21 cellular contexts compared by ENCODE assay signal in the genomic region with DNA sequence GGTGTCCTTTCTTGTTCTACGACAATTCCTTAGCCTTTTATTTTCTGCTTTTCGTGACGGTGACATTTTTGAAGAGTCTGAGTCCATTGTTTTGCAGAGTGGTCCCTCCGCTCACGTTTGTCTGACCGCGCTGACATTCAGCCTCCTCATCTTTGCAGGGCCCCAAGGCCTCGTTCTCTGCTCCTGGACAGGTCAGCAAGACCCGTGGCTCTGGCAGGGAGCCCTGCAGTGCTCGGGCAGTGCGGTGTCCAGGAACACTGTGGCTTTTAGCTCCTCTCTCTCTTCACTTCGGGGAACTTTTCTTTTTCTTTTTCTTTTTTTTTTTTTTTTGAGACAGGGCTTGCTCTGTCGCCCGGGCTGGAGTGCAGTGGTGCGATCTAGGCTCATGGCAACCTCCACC.
DNase-seq lines count a peak whose midpoint lies in the region; ATAC-seq, FAIRE-seq and TF ChIP-seq lines count a peak whose summit lies in the region.
"Had no signal": no experiment of that assay in that cellular context is flagged by ENCODE, and none has a peak within 500 bp of the region (broad histone marks: within the 10 kb centered on the region; RNA-seq: fewer than 3 reads in every experiment).

No MANE protein-coding gene starts in this region.

- peaks cover 2% of the 10 kb centered on the region for H3K9me1 ChIP-seq in K562 (ENCODE audit: control insufficient read depth, insufficient read depth, low read length)

- no peaks in the 10 kb centered on the region for H3K27me3 ChIP-seq in CD4-positive, alpha-beta memory T cell (ENCODE audit: insufficient read depth, low read length)
- H3K27me3 ChIP-seq in K562 (ENCODE audit: control insufficient read depth in 2 of 2, insufficient read depth in 2 of 2, low read length in 2 of 2) (peaks cover 29 to 68% of the 10 kb centered on the region in 2 experiments), neural progenitor cell (peaks cover 19% of the 10 kb centered on the region)

- H3K27ac Mint-ChIP-seq in CD4-positive, alpha-beta memory T cell = peak overlapping the region in 6 of 7 donors; percentile 19 to 61 (median 48)
- H3K27ac Mint-ChIP-seq in neural progenitor cell = peak overlapping the region; percentile 58

- H3K4me2 ChIP-seq in K562 (ENCODE audit: insufficient read depth, low read length) (no peak overlapping the region), neural progenitor cell (no peak overlapping the region)
- H3K4me2 ChIP-seq: A549 had no signal

- no TSS peak for BruUV-seq in K562 (replicated peaks; lab: Mats Ljungman, UMichigan)

- no peaks in the 10 kb centered on the region for H3K27me3 Mint-ChIP-seq in CD4-positive, alpha-beta memory T cell
- H3K27me3 Mint-ChIP-seq in neural progenitor cell (ENCODE audit: insufficient read depth, low read depth) = peaks cover 3% of the 10 kb centered on the region

- H3K36me3 Mint-ChIP-seq in CD4-positive, alpha-beta memory T cell = peaks cover 0 to 5% of the 10 kb centered on the region in 2 donors
- H3K36me3 Mint-ChIP-seq in neural progenitor cell = peaks cover 19% of the 10 kb centered on the region

- 0 out of 2 replicates have a peak, but pooled peaks cover 3% of the 10 kb centered on the region for H4K20me1 ChIP-seq in K562 (replicated peaks; ENCODE audit: control insufficient read depth, insufficient read depth, low read length)
- H4K20me1 ChIP-seq in neural progenitor cell (ENCODE audit: low read depth) = no peaks in the 10 kb centered on the region

- H3K79me2 ChIP-seq in K562 (ENCODE audit: control insufficient read depth, insufficient read depth, low read length) (no peaks in the 10 kb centered on the region), neural progenitor cell (ENCODE audit: low read depth) (no peaks in the 10 kb centered on the region)

- intact Hi-C loops in CD4-positive, alpha-beta memory T cell (cut with micrococcal nuclease) = no loop called here
- intact Hi-C loops in K562 (cut with micrococcal nuclease) = loop anchor here (5.0 kb wide), 1 partner anchor 1682 kb away; no protein-coding TSS in a partner anchor

- H3K9me3 ChIP-seq in CD4-positive, alpha-beta memory T cell (ENCODE audit: control insufficient read depth in 1 of 2, low read length in 2 of 2) = no peaks in the 10 kb centered on the region
- peaks cover 7% of the 10 kb centered on the region; the same call in 1 of the 2 replicates for H3K9me3 ChIP-seq in K562 (replicated peaks; ENCODE audit: control insufficient read depth, insufficient read depth, low read depth, low read length)
- H3K9me3 ChIP-seq in neural progenitor cell (ENCODE audit: low read depth) = no peaks in the 10 kb centered on the region

- H2AFZ ChIP-seq in K562 (ENCODE audit: low read depth, low read length) = no peak overlapping the region
- no peak overlapping the region for H2AFZ ChIP-seq in neural progenitor cell (replicated peaks)

- no peak overlapping the region for H3K9ac ChIP-seq in K562 (ENCODE audit: insufficient read depth in 1 of 2, low read depth in 2 of 2, low read length in 2 of 2)
- no peak overlapping the region for H3K9ac ChIP-seq in neural progenitor cell

- H3K4me1 ChIP-seq in CD4-positive, alpha-beta memory T cell (ENCODE audit: insufficient read depth, low read length) = peaks cover 17% of the 10 kb centered on the region
- H3K4me1 ChIP-seq in K562 (replicated peaks in 1 of 2; ENCODE audit: control insufficient read depth in 2 of 2, insufficient read depth in 2 of 2, low read length in 2 of 2) (peaks cover 0 to 5% of the 10 kb centered on the region in 2 experiments; a peak in 1 of 5 replicates), neural progenitor cell (no peaks in the 10 kb centered on the region)
- H3K4me1 ChIP-seq: A549 had no signal

- no peak for TF ChIP-seq RAD21 in K562 (CRISPR knock-in tag; conservative IDR thresholded peaks at IDR 0.05 in 1 of 2, IDR thresholded peaks at IDR 0.05 in 1 of 2)

- TF ChIP-seq CTCF in K562 (IDR thresholded peaks at IDR 0.05 in 2 of 3, conservative IDR thresholded peaks at IDR 0.05 in 1 of 3; ENCODE audit: insufficient read depth in 2 of 3, low read depth in 1 of 3, low read length in 3 of 3) (no peak), neural progenitor cell (IDR thresholded peaks at IDR 0.05) (no peak)

- POLR2A ChIA-PET in CD4-positive, alpha-beta memory T cell (lab: Charles Lee; ENCODE audit: partially characterized antibody) = interaction anchor here (1.1 to 2.3 kb wide), 2 partner anchors 8 to 11 kb away, joined by 5 to 15 read pairs; no protein-coding TSS in a partner anchor
- POLR2A ChIA-PET in K562 (lab: Yijun Ruan, JAX) = no interaction called here

- peaks cover 5% of the 10 kb centered on the region for H3F3A ChIP-seq in neural progenitor cell (ENCODE audit: low read depth)

- in situ Hi-C loops in K562 (cut with MboI) = no loop called here

- no peak overlapping the region for H3K4me3 ChIP-seq in CD4-positive, alpha-beta memory T cell (ENCODE audit: low read length in 2 of 2)
- no peak overlapping the region for H3K4me3 ChIP-seq in K562
- no peak overlapping the region for H3K4me3 ChIP-seq in neural progenitor cell
- H3K4me3 ChIP-seq: A549, GM12878 had no signal

- 27% methylated on average over 13 of the region's 15 CpGs for WGBS in K562 (ENCODE audit: insufficient coverage, low coverage, missing lambda C conversion rate)

- DNase-seq in activated CD8-positive, alpha-beta memory T cell treated with anti-CD3 and anti-CD28 coated beads for 24 hours = peak; percentile 40
- DNase-seq in activated CD8-positive, alpha-beta memory T cell treated with anti-CD3 and anti-CD28 coated beads, Interleukin-2, amount 50 U/mL, for 4 hours = no peak
- no peak for DNase-seq in CD4-positive, alpha-beta memory T cell
- DNase-seq in K562 (ENCODE audit: extremely low read depth in 1 of 4, low spot score in 3 of 4) (no peak), neural progenitor cell (ENCODE audit: low spot score) (no peak), mucosa of gallbladder (ENCODE audit: low spot score) (no peak)
- DNase-seq: DMS53, EL, GOT3, KG1, NCI-H1105 treated with DMSO at 0.1 percent for 48 hours, NCI-H1694 treated with DMSO at 0.1 percent for 48 hours, NCI-H2227 treated with DMSO at 0.1 percent for 48 hours, NCI-H510A treated with DMSO at 0.1 percent for 48 hours, SHP77 had no signal

- FAIRE-seq in K562 (lab: Jason Lieb, UNC) = no peak
- FAIRE-seq: A549, GM12878, GM19239, HepG2 had no signal

- CTCF ChIA-PET in CD4-positive, alpha-beta memory T cell (lab: Charles Lee; ENCODE audit: partially characterized antibody) = interaction anchor here (0.7 kb wide), 1 partner anchor 12 kb away, joined by 3 read pairs; no protein-coding TSS in a partner anchor
- CTCF ChIA-PET in K562 (lab: Yijun Ruan, JAX; ENCODE audit: low intra/inter-chr PET ratio) = no interaction called here

- H3K4me3 Mint-ChIP-seq in CD4-positive, alpha-beta memory T cell = peak overlapping the region in 6 of 8 donors; percentile 10 to 59 (median 25)
- no peak overlapping the region for H3K4me3 Mint-ChIP-seq in neural progenitor cell

- no peak for TF ChIP-seq EP300 in K562 (IDR thresholded peaks at IDR 0.05; ENCODE audit: low read length)

- no peak for ATAC-seq in K562
- no peak for ATAC-seq in GM21737 (IDR thresholded peaks at IDR 0.05; ENCODE audit: unreplicated experiment)
- no peak for ATAC-seq in GM19455 (IDR thresholded peaks at IDR 0.05; ENCODE audit: unreplicated experiment)
- ATAC-seq: A549, GM12878, HepG2 had no signal

- peaks cover 11 to 45% (median 24%) of the 10 kb centered on the region in 4 donors for H3K4me1 Mint-ChIP-seq in CD4-positive, alpha-beta memory T cell
- H3K4me1 Mint-ChIP-seq in neural progenitor cell = no peaks in the 10 kb centered on the region

- TF ChIP-seq POLR2A in K562 (conservative IDR thresholded peaks at IDR 0.05) = no peak

- H3K36me3 ChIP-seq in CD4-positive, alpha-beta memory T cell (ENCODE audit: insufficient read depth, low read length) = no peaks in the 10 kb centered on the region
- no peaks in the 10 kb centered on the region for H3K36me3 ChIP-seq in K562 (ENCODE audit: control insufficient read depth, insufficient read depth, low read length)
- no peaks in the 10 kb centered on the region for H3K36me3 ChIP-seq in neural progenitor cell

- peaks cover 0 to 11% (median 6%) of the 10 kb centered on the region in 8 donors for H3K9me3 Mint-ChIP-seq in CD4-positive, alpha-beta memory T cell
- H3K9me3 Mint-ChIP-seq in neural progenitor cell = peaks cover 18% of the 10 kb centered on the region

- H3K27ac ChIP-seq in CD4-positive, alpha-beta memory T cell (ENCODE audit: low read depth, low read length) = no peak overlapping the region
- H3K27ac ChIP-seq in K562 (ENCODE audit: extremely low read depth, low read depth, low read length) (no peak overlapping the region), neural progenitor cell (no peak overlapping the region)
- H3K27ac ChIP-seq: A549 had no signal

TF ChIP-seq in K562, 482 proteins besides CTCF, POLR2A, EP300 and RAD21:
- peak; percentile 71 for TF ChIP-seq ZNF121 (CRISPR knock-in tag; conservative IDR thresholded peaks at IDR 0.05)
- TF ChIP-seq, protein P1, sequence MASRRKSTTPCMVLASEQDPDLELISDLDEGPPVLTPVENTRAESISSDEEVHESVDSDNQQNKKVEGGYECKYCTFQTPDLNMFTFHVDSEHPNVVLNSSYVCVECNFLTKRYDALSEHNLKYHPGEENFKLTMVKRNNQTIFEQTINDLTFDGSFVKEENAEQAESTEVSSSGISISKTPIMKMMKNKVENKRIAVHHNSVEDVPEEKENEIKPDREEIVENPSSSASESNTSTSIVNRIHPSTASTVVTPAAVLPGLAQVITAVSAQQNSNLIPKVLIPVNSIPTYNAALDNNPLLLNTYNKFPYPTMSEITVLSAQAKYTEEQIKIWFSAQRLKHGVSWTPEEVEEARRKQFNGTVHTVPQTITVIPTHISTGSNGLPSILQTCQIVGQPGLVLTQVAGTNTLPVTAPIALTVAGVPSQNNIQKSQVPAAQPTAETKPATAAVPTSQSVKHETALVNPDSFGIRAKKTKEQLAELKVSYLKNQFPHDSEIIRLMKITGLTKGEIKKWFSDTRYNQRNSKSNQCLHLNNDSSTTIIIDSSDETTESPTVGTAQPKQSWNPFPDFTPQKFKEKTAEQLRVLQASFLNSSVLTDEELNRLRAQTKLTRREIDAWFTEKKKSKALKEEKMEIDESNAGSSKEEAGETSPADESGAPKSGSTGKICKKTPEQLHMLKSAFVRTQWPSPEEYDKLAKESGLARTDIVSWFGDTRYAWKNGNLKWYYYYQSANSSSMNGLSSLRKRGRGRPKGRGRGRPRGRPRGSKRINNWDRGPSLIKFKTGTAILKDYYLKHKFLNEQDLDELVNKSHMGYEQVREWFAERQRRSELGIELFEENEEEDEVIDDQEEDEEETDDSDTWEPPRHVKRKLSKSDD (conservative IDR thresholded peaks at IDR 0.05; ENCODE audit: low read length) = no peak
TF ChIP-seq in K562: peak in this region for 1.
